Comparison of ENCODE assay signal across 8 cellular contexts in genomic region chr17:1186923-1187771, GRCh38. TPM values are rescaled to one million over a fixed set of nuclear protein-coding genes. Genes with fewer than 3 reads are reported as not detected.
A peak's percentile ranks its signal among the peaks of the same experiment; 100 is the strongest.
DNase-seq lines count a peak whose midpoint lies in the region; ATAC-seq and TF ChIP-seq lines count a peak whose summit lies in the region.

No MANE protein-coding gene starts in this region.

- peak; percentile 99 for TF ChIP-seq CTCF in HFF-Myc (IDR thresholded peaks at IDR 0.05; ENCODE audit: low read depth, low read length, missing control alignments)
- TF ChIP-seq CTCF in PC-3 (conservative IDR thresholded peaks at IDR 0.05; ENCODE audit: low read depth, low read length) = peak; percentile 85

- no peak overlapping the region for H3K4me3 ChIP-seq in BLaER1
- H3K4me3 ChIP-seq in HFF-Myc (replicated peaks; ENCODE audit: low read depth, low read length) = no peak overlapping the region
- H3K4me3 ChIP-seq in PC-3 (ENCODE audit: low read length) = no peak overlapping the region

- no peaks in the 10 kb centered on the region for H3K36me3 ChIP-seq in BLaER1
- H3K36me3 ChIP-seq in PC-3 (ENCODE audit: low read depth, low read length) = no peaks in the 10 kb centered on the region

- no peak overlapping the region for H3K27ac ChIP-seq in BLaER1
- H3K27ac ChIP-seq in PC-3 (ENCODE audit: low read length) = no peak overlapping the region

- H3K79me2 ChIP-seq in PC-3 (ENCODE audit: low read length) = no peaks in the 10 kb centered on the region

- H3K4me1 ChIP-seq in BLaER1 (peaks cover 61% of the 10 kb centered on the region), PC-3 (ENCODE audit: insufficient read depth, low read length) (peaks cover 10% of the 10 kb centered on the region)

- H3K4me2 ChIP-seq in BLaER1 (peak overlapping the region; percentile 59), PC-3 (ENCODE audit: low read length) (no peak overlapping the region)

- H3K9me3 ChIP-seq in BLaER1 (no peaks in the 10 kb centered on the region), PC-3 (ENCODE audit: low read length) (no peaks in the 10 kb centered on the region)

- CTCF ChIA-PET in PC-3 (lab: Charles Lee) = interaction anchor here (0.6 to 1.6 kb wide), 4 partner anchors 18 to 129 kb away, joined by 3 to 9 read pairs (median 4); no protein-coding TSS in a partner anchor

- H3K9me3 Mint-ChIP-seq in activated T-cell treated with anti-CD3 and anti-CD28 coated beads, Interleukin-2, amount 50 U/mL, for 24 hours = no peaks in the 10 kb centered on the region

- peak; percentile 91 for ATAC-seq in PC-3
- peak; percentile 89 for ATAC-seq in esophagus mucosa
- ATAC-seq in HG02678 (IDR thresholded peaks at IDR 0.05; ENCODE audit: unreplicated experiment) = no peak

- H3K27me3 Mint-ChIP-seq in activated T-cell treated with anti-CD3 and anti-CD28 coated beads, Interleukin-2, amount 50 U/mL, for 24 hours = no peaks in the 10 kb centered on the region

- H3F3A ChIP-seq in PC-3 (ENCODE audit: low read length, unreplicated experiment) = no peaks in the 10 kb centered on the region

- peaks cover 11% of the 10 kb centered on the region for H3K4me1 Mint-ChIP-seq in activated T-cell treated with anti-CD3 and anti-CD28 coated beads, Interleukin-2, amount 50 U/mL, for 24 hours (ENCODE audit: low read depth)

- H4K20me1 ChIP-seq in BLaER1 (peaks cover 100% of the 10 kb centered on the region), PC-3 (ENCODE audit: low read length) (no peaks in the 10 kb centered on the region)

- POLR2A ChIA-PET in PC-3 (lab: Charles Lee; ENCODE audit: unreplicated experiment) = no interaction called here

- H3K36me3 Mint-ChIP-seq in activated T-cell treated with anti-CD3 and anti-CD28 coated beads, Interleukin-2, amount 50 U/mL, for 24 hours (ENCODE audit: low read depth) = no peaks in the 10 kb centered on the region

- H2AFZ ChIP-seq in PC-3 (ENCODE audit: low read length) = no peak overlapping the region

- no peak overlapping the region for H3K27ac Mint-ChIP-seq in activated T-cell treated with anti-CD3 and anti-CD28 coated beads, Interleukin-2, amount 50 U/mL, for 24 hours

- 0 out of 2 replicates have a peak, but pooled peaks cover 5% of the 10 kb centered on the region for H3K27me3 ChIP-seq in BLaER1
- H3K27me3 ChIP-seq in PC-3 (ENCODE audit: low read length) = no peaks in the 10 kb centered on the region

- H3K9me2 ChIP-seq in PC-3 (replicated peaks; ENCODE audit: low read length) = no peaks in the 10 kb centered on the region

- no TSS peak for BruUV-seq in PC-3 (replicated peaks; lab: Mats Ljungman, UMichigan)

- no peak overlapping the region; the same call in 1 of the 2 replicates for H3K9ac ChIP-seq in BLaER1
- H3K9ac ChIP-seq in PC-3 (ENCODE audit: low read length) = no peak overlapping the region

- intact Hi-C loops in PC-3 (cut with micrococcal nuclease) = loop anchor here (2.0 kb wide), 1 partner anchor 64 kb away; no protein-coding TSS in a partner anchor

- DNase-seq in HFF-Myc (ENCODE audit: extremely low read depth, low read depth) (peak; percentile 53), PC-3 (peak; percentile 71), myocyte (ENCODE audit: low read depth) (peak; percentile 81)
- DNase-seq in activated T-cell treated with anti-CD3 and anti-CD28 coated beads, Interleukin-2, amount 50 U/mL, for 24 hours = peak; percentile 86
- DNase-seq in stimulated activated CD8-positive, alpha-beta memory T cell treated with anti-CD3 and anti-CD28 coated beads, Interleukin-7, amount 100 ng/mL, for 1 hour (ENCODE audit: low read depth in 2 of 2) = peak; percentile 46 to 49

- H3K4me3 Mint-ChIP-seq in activated T-cell treated with anti-CD3 and anti-CD28 coated beads, Interleukin-2, amount 50 U/mL, for 24 hours = no peak overlapping the region

RNA-seq across cellular contexts. Expression of gene ABR, which starts 7.4 kb away (rescaled TPM):
- total RNA-seq in PC-3 (2014; rRNA removed) (35.4 and 58.5 TPM in 2 replicates), esophagus mucosa (94.5 TPM), myocyte (45.8 and 71.9 TPM in 2 replicates)
- 41.1 TPM for polyA plus RNA-seq in myocyte (2012)
